8 cellular contexts compared by ENCODE assay signal in the genomic region with DNA sequence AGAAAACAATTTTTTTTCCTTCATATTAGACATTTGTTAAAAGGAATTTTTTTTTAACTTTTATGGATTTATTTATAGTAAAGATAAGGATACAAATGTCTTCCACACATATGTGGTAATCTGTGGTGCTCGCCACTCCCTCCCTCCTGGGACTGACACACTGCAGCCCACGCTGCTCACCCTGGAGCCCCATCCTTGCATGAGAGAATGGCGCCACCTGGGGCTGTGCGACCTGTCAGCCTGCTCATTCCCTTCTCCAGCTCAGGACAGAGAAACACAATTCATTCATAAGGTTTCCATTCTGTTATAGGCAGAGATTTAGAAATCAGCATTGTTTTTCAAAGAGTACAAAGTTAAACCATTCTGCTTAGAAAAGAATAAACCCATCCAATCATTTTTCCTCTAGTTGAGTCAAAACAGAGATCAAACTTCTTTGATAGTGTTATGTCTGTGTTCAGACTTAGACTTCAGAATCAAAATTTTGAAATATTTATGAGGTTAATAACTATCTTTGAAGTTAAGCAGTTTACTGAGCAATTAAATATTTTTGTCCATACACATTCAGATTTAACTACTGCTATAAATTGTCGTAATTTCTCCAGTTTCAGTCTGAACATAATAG. TPM values are rescaled to one million over a fixed set of nuclear protein-coding genes. Genes with fewer than 3 reads are reported as not detected.
DNase-seq lines count a peak whose midpoint lies in the region; ATAC-seq and TF ChIP-seq lines count a peak whose summit lies in the region.

No MANE protein-coding gene starts in this region.

- ATAC-seq in GM19324 (IDR thresholded peaks at IDR 0.05; ENCODE audit: low FRiP score, unreplicated experiment): no peak
- ATAC-seq in GM18517 (IDR thresholded peaks at IDR 0.05; ENCODE audit: unreplicated experiment): no peak

- POLR2A ChIA-PET in BJ (lab: Charles Lee) (no interaction called here), RWPE1 (lab: Yijun Ruan, JAX; ENCODE audit: low non-redundant PET) (no interaction called here)

- H3K79me1 ChIP-seq in H9 (ENCODE audit: insufficient read depth, low read depth, low read length, poor library complexity, severe bottlenecking): no peaks in the 10 kb centered on the region

- no peak overlapping the region for H3K4me3 ChIP-seq in BJ (ENCODE audit: low read depth, low read length)

- H3K4me1 ChIP-seq in H9 (ENCODE audit: insufficient read depth, low read length): no peaks in the 10 kb centered on the region

- H3K9me3 Mint-ChIP-seq in H9: peaks cover 0 to 4% of the 10 kb centered on the region in 2 experiments; a peak in 2 of 5 replicates

- H2BK15ac ChIP-seq in H9 (ENCODE audit: low read depth, low read length): no peak overlapping the region

- H4K20me1 ChIP-seq in H9 (ENCODE audit: control insufficient read depth, insufficient read depth, insufficient read length): no peaks in the 10 kb centered on the region

- no peaks in the 10 kb centered on the region for H3K79me2 ChIP-seq in H9 (ENCODE audit: insufficient read depth, low read length)

- H2BK12ac ChIP-seq in H9 (ENCODE audit: insufficient read length, low read depth, low read length): no peak overlapping the region

- no peak overlapping the region for H3K18ac ChIP-seq in H9 (ENCODE audit: insufficient read length, low read depth, low read length)

- no peaks in the 10 kb centered on the region for H3K27me3 Mint-ChIP-seq in H9 (ENCODE audit: low read depth)

- no peak overlapping the region for H3K4me2 ChIP-seq in H9 (ENCODE audit: insufficient read depth, insufficient read length, low read length)

- H3K27me3 ChIP-seq in BJ (ENCODE audit: control insufficient read depth, insufficient read depth, low read length) (no peaks in the 10 kb centered on the region), H9 (ENCODE audit: insufficient read depth, low read length) (no peaks in the 10 kb centered on the region)

- peak; percentile 53 for TF ChIP-seq CTCF in BJ (IDR thresholded peaks at IDR 0.05; ENCODE audit: insufficient read depth, low read depth, low read length)
- TF ChIP-seq CTCF in H9 (conservative IDR thresholded peaks at IDR 0.05): peak; percentile 76
- peak; percentile 74 for TF ChIP-seq CTCF in RWPE1 (conservative IDR thresholded peaks at IDR 0.05; ENCODE audit: low read depth)

- H3K9me3 ChIP-seq in H9 (ENCODE audit: control insufficient read depth, low read depth, low read length): no peaks in the 10 kb centered on the region

- H3K9ac ChIP-seq in H9 (ENCODE audit: extremely low read depth, insufficient read length, low read length): no peak overlapping the region

- no peak overlapping the region for H3K27ac ChIP-seq in H9 (ENCODE audit: insufficient read length, low read depth, low read length)
- peak overlapping the region; percentile 37; the same call in 1 of the 2 replicates for H3K27ac ChIP-seq in RWPE1

- no peaks in the 10 kb centered on the region for H3K4me1 Mint-ChIP-seq in H9

- H3K4me3 Mint-ChIP-seq in H9: no peak overlapping the region

- H2BK120ac ChIP-seq in H9 (ENCODE audit: low read depth, low read length, poor library complexity, severe bottlenecking): no peak overlapping the region

- no peak overlapping the region for H2BK5ac ChIP-seq in H9 (ENCODE audit: insufficient read length, low read length)

- H3K23ac ChIP-seq in H9 (ENCODE audit: insufficient read length, low read depth, low read length): no peak overlapping the region

- no CpG with 5 or more reads among the region's 5 CpGs for WGBS in H9 (ENCODE audit: extremely low coverage, insufficient read length, low lambda C conversion rate)

- no peak overlapping the region for H2AFZ ChIP-seq in H9 (ENCODE audit: low read length)

- no peak overlapping the region for H3K56ac ChIP-seq in H9 (ENCODE audit: insufficient read length, low read depth, low read length)

- no peak overlapping the region for H3K4ac ChIP-seq in H9 (ENCODE audit: low read depth, low read length)

- H3K36me3 ChIP-seq in BJ (ENCODE audit: control insufficient read depth, insufficient read depth, low read length): peaks cover 4% of the 10 kb centered on the region

- H3K23me2 ChIP-seq in H9 (ENCODE audit: insufficient read length, low read depth, low read length, poor library complexity, severe bottlenecking): no peaks in the 10 kb centered on the region

- no peak overlapping the region for H4K8ac ChIP-seq in H9 (replicated peaks; ENCODE audit: insufficient read length, low read depth, low read length)

- H2BK20ac ChIP-seq in H9 (ENCODE audit: low read depth, low read length, poor library complexity, severe bottlenecking): no peak overlapping the region

- DNase-seq in BJ (ENCODE audit: low read depth): no peak
- DNase-seq in H9: peak; percentile 56
- DNase-seq in RWPE1 (ENCODE audit: low spot score): peak; percentile 31
- DNase-seq in dermis microvascular lymphatic vessel endothelial cell (ENCODE audit: low read depth in 2 of 2): peak; percentile 23 to 55
- peak; percentile 35 for DNase-seq in midbrain (lab: John Stamatoyannopoulos, UW)
- no peak for DNase-seq in effector CD8-positive, alpha-beta T cell (lab: John Stamatoyannopoulos, UW)

- H3K27ac Mint-ChIP-seq in H9: no peak overlapping the region

- H4K5ac ChIP-seq in H9 (ENCODE audit: insufficient read length, low read depth, low read length): no peak overlapping the region

- CTCF ChIA-PET in BJ (lab: Yijun Ruan, JAX) (interaction anchor here (0.7 to 2.3 kb wide), 7 partner anchors 9 to 283 kb away, joined by 3 to 43 read pairs (median 3); no protein-coding TSS in a partner anchor), RWPE1 (lab: Yijun Ruan, JAX) (interaction anchor here (0.6 to 1.5 kb wide), 4 partner anchors 98 to 161 kb away, joined by 3 to 6 read pairs (median 3); no protein-coding TSS in a partner anchor)

- no peak overlapping the region for H3T11ph ChIP-seq in H9 (ENCODE audit: low read length)

- H3K14ac ChIP-seq in H9 (ENCODE audit: insufficient read depth, low read length): no peak overlapping the region

- H4K91ac ChIP-seq in H9 (ENCODE audit: insufficient read length, low read depth, low read length): no peak overlapping the region

- peaks cover 45 to 81% (median 55%) of the 10 kb centered on the region in 3 experiments for H3K36me3 Mint-ChIP-seq in H9 (ENCODE audit: insufficient read depth in 1 of 3, low read depth in 3 of 3)

- H2AK5ac ChIP-seq in H9 (ENCODE audit: insufficient read length, low read length): no peak overlapping the region

RNA-seq across cellular contexts. Expression of a gene that starts 42.8 kb away (rescaled TPM):
- 310 and 320 TPM in 2 replicates for polyA plus RNA-seq in BJ (2011; rRNA removed)
- polyA minus RNA-seq in BJ (2011; rRNA and poly(A)+ RNA removed): 119 and 193 TPM in 2 replicates
- total RNA-seq in H9 (2021): 200 and 209 TPM in 2 replicates
- total RNA-seq in dermis microvascular lymphatic vessel endothelial cell: 51.5 and 58.9 TPM in 2 replicates

Comparison
In these comparisons a context has a peak if more than half of its experiments do, and no peak if none do; other contexts are left out.
1. DNase-seq: peak in H9 (single experiment), RWPE1 (single experiment), dermis microvascular lymphatic vessel endothelial cell (2 of 2) and midbrain (single experiment); none in BJ (single experiment) and effector CD8-positive, alpha-beta T cell (single experiment).
2. Peak in every context shown above with its lines, with median percentiles within 50 percentile points of each other: CTCF ChIP-seq.